In the genomic region with DNA sequence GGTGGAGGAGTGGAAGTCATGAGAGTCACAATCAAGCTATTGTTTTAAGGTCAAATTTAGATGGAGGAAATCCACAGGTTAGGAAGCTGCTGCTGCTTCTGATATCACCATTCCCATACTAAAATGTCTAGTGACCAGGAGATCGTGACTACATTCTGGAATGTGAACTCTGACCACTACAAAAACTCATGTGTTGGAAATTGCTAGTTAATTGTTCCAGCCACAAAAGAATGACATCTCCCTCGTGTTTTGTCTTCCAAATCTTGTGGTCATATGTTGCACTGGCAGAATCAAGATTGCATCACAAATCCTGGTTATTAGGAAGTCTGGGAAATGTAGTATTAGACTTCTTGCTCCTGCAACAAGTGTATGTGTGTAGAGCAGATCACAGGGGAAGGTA, we compare ENCODE assay signal across 15 cellular contexts.
DNase-seq lines count a peak whose midpoint lies in the region; ATAC-seq and TF ChIP-seq lines count a peak whose summit lies in the region.
"Had no signal": no experiment of that assay in that cellular context is flagged by ENCODE, and none has a peak within 500 bp of the region (broad histone marks: within the 10 kb centered on the region; RNA-seq: fewer than 3 reads in every experiment).

No MANE protein-coding gene starts in this region.

- H3K27ac ChIP-seq in brain microvascular endothelial cell: peak overlapping the region; percentile 4
- no peak overlapping the region for H3K27ac ChIP-seq in tibial artery
- no peak overlapping the region for H3K27ac ChIP-seq in left lung
- H3K27ac ChIP-seq: C4-2B had no signal

- H3K4me3 ChIP-seq in brain microvascular endothelial cell (ENCODE audit: low read depth, low read length) (no peak overlapping the region), tibial artery (no peak overlapping the region), left lung (no peak overlapping the region)

- H3K4me1 ChIP-seq in tibial artery: no peaks in the 10 kb centered on the region
- no peaks in the 10 kb centered on the region for H3K4me1 ChIP-seq in left lung

- in situ Hi-C loops in brain microvascular endothelial cell (cut with HindIII; ENCODE audit: low pct_ligation_motif_present, low sequenced_read_pairs): no loop called here

- no peaks in the 10 kb centered on the region for H3K9me3 ChIP-seq in tibial artery
- H3K9me3 ChIP-seq in left lung: no peaks in the 10 kb centered on the region

- no peaks in the 10 kb centered on the region for H3K36me3 ChIP-seq in brain microvascular endothelial cell (replicated peaks)
- H3K36me3 ChIP-seq in tibial artery: no peaks in the 10 kb centered on the region
- H3K36me3 ChIP-seq in left lung: no peaks in the 10 kb centered on the region

- intact Hi-C loops in left ventricle myocardium superior (cut with micrococcal nuclease) (no loop called here), tibial artery (cut with DNase I; ENCODE audit: low total_unique reads) (no loop called here), left lung (cut with DNase I) (no loop called here)

- peak; percentile 63 for ATAC-seq in left ventricle myocardium superior
- no peak for ATAC-seq in HG03045 (IDR thresholded peaks at IDR 0.05; ENCODE audit: unreplicated experiment)
- ATAC-seq in left lung: no peak
- ATAC-seq: naive thymus-derived CD4-positive, alpha-beta T cell; Panc1 had no signal

- DNase-seq in AG08395 (ENCODE audit: low spot score): peak; percentile 69
- DNase-seq in HS-27A (ENCODE audit: low read depth): peak; percentile 15
- peak; percentile 29 for DNase-seq in brain microvascular endothelial cell
- DNase-seq in left ventricle myocardium superior: no peak
- DNase-seq in NCI-H2029 (lab: John Stamatoyannopoulos, UW): no peak
- no peak for DNase-seq in tibial artery
- DNase-seq in left lung: no peak
- DNase-seq: activated T-cell treated with anti-CD3 and anti-CD28 coated beads, Interleukin-2, amount 50 U/mL, for 24 hours; cerebellar nuclear complex; hippocampal formation; naive thymus-derived CD4-positive, alpha-beta T cell; NCI-H1694 had no signal

- TF ChIP-seq CTCF in brain microvascular endothelial cell (IDR thresholded peaks at IDR 0.05; ENCODE audit: low read depth, low read length, missing control alignments) (no peak), tibial artery (IDR thresholded peaks at IDR 0.05) (no peak), left lung (IDR thresholded peaks at IDR 0.05) (no peak)

- H3K27me3 ChIP-seq in brain microvascular endothelial cell (replicated peaks) (no peaks in the 10 kb centered on the region), tibial artery (no peaks in the 10 kb centered on the region), left lung (no peaks in the 10 kb centered on the region)

Comparison
In these comparisons a context has a peak if more than half of its experiments do, and no peak if none do; other contexts are left out.
1. DNase-seq: peak in AG08395 (single experiment), HS-27A (single experiment) and brain microvascular endothelial cell (single experiment); none in left ventricle myocardium superior (single experiment), NCI-H2029 (single experiment), tibial artery (0 of 2) and left lung (0 of 2).